11 cellular contexts compared by ENCODE assay signal in genomic region chr12:3040663-3041544, GRCh38.
"Had no signal": no experiment of that assay in that cellular context is flagged by ENCODE, and none has a peak within 500 bp of the region (broad histone marks: within the 10 kb centered on the region; RNA-seq: fewer than 3 reads in every experiment).

No MANE protein-coding gene starts in this region.

- H3K4me1 Mint-ChIP-seq: activated naive CD8-positive, alpha-beta T cell treated with anti-CD3 and anti-CD28 coated beads, Interleukin-2, amount 10 ng/mL, durations not matched to agents 7 days and 5 days had no signal

- H3K9me3 Mint-ChIP-seq: activated naive CD8-positive, alpha-beta T cell treated with anti-CD3 and anti-CD28 coated beads, Interleukin-2, amount 10 ng/mL, durations not matched to agents 7 days and 5 days; activated T-cell treated with anti-CD3 and anti-CD28 coated beads, Interleukin-2, amount 50 U/mL, for 24 hours; memory B cell; nephron progenitor cell; stimulated activated naive CD8-positive, alpha-beta T cell treated with anti-CD3 and anti-CD28 coated beads, Interleukin-15, Interleukin-2, amounts not matched to agents 100 ng/mL and 50 ng/mL, for 24 hours had no signal

- H3K9me3 ChIP-seq: left lung, testis, upper lobe of right lung had no signal

- H3K4me3 Mint-ChIP-seq: activated naive CD8-positive, alpha-beta T cell treated with anti-CD3 and anti-CD28 coated beads, Interleukin-2, amount 10 ng/mL, durations not matched to agents 7 days and 5 days; activated T-cell treated with anti-CD3 and anti-CD28 coated beads, Interleukin-2, amount 50 U/mL, for 24 hours; memory B cell; nephron progenitor cell; stimulated activated naive CD8-positive, alpha-beta T cell treated with anti-CD3 and anti-CD28 coated beads, Interleukin-15, Interleukin-2, amounts not matched to agents 100 ng/mL and 50 ng/mL, for 24 hours; T-helper 17 cell had no signal

- H3K27me3 ChIP-seq: left lung, testis, upper lobe of right lung had no signal

- H3K4me3 ChIP-seq: left lung, testis, upper lobe of right lung had no signal

- H3K36me3 Mint-ChIP-seq: activated naive CD8-positive, alpha-beta T cell treated with anti-CD3 and anti-CD28 coated beads, Interleukin-2, amount 10 ng/mL, durations not matched to agents 7 days and 5 days; memory B cell had no signal

- H3K4me1 ChIP-seq: left lung, testis, upper lobe of right lung had no signal

- H3K27ac ChIP-seq: left lung, testis, upper lobe of right lung had no signal

- H3K27ac Mint-ChIP-seq: activated naive CD8-positive, alpha-beta T cell treated with anti-CD3 and anti-CD28 coated beads, Interleukin-2, amount 10 ng/mL, durations not matched to agents 7 days and 5 days; activated T-cell treated with anti-CD3 and anti-CD28 coated beads, Interleukin-2, amount 50 U/mL, for 24 hours; memory B cell; nephron progenitor cell; stimulated activated naive CD8-positive, alpha-beta T cell treated with anti-CD3 and anti-CD28 coated beads, Interleukin-15, Interleukin-2, amounts not matched to agents 100 ng/mL and 50 ng/mL, for 24 hours; T-helper 17 cell had no signal

- DNase-seq: activated CD4-positive, CD25-positive, alpha-beta regulatory T cell; activated gamma-delta T cell; upper lobe of right lung had no signal
